20 cellular contexts compared by ENCODE assay signal in the genomic region with DNA sequence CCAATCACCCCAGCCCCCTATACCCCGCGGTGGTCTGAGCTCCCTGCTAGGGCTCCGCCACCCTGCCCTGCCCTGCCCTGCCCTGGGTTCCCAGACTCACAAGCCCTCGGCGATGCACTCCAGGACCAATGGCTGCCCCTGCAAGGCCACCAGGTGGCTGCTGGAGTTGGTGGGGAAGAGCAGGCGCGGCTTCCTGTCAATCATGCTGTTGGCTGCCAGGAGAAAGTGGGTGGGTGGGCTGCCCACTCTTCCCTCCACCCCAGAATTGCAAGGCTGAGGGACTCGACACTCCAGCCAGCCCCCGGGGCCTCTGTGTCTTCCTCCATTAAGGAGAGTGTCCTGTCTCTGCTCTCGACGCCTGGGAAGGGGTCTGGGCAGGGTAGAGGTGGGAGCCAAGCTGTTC. TPM values are rescaled to one million over a fixed set of nuclear protein-coding genes. Genes with fewer than 3 reads are reported as not detected.
"Had no signal": no experiment of that assay in that cellular context is flagged by ENCODE, and none has a peak within 500 bp of the region (broad histone marks: within the 10 kb centered on the region; RNA-seq: fewer than 3 reads in every experiment).

No MANE protein-coding gene starts in this region.

- H3K36me3 ChIP-seq: adrenal gland had no signal

- H3K4me1 ChIP-seq: adrenal gland had no signal

- H3K9me3 ChIP-seq: adrenal gland had no signal

- H3K27ac ChIP-seq: adrenal gland had no signal

- H3K4me3 ChIP-seq: adrenal gland had no signal

- FAIRE-seq: RCC 7860 had no signal

- ATAC-seq: activated CD8-positive, alpha-beta memory T cell treated with anti-CD3 and anti-CD28 coated beads, Interleukin-2, amount 10 ng/mL, durations not matched to agents 7 days and 5 days; activated T-helper 17 cell treated with anti-CD3 and anti-CD28 coated beads, Interleukin-2, amount 50 U/mL, for 72 hours had no signal

- DNase-seq: activated CD4-positive, alpha-beta T cell treated with anti-CD3 and anti-CD28 coated beads for 48 hours; activated CD4-positive, alpha-beta T cell treated with anti-CD3 and anti-CD28 coated beads, Interleukin-2, amount 50 U/mL, for 48 hours; activated CD4-positive, CD25-positive, alpha-beta regulatory T cell treated with anti-CD3 and anti-CD28 coated beads, Interleukin-2, amount 50 U/mL, for 72 hours; activated CD8-positive, alpha-beta memory T cell treated with anti-CD3 and anti-CD28 coated beads, Interleukin-2, amount 10 ng/mL, durations not matched to agents 7 days and 5 days; activated naive CD4-positive, alpha-beta T cell treated with anti-CD3 and anti-CD28 coated beads, Interleukin-2, amount 50 U/mL, for 16 hours; activated naive CD8-positive, alpha-beta T cell treated with anti-CD3 and anti-CD28 coated beads, Interleukin-2, amount 10 ng/mL, durations not matched to agents 7 days and 5 days; activated T-cell treated with anti-CD3 and anti-CD28 coated beads, Interleukin-2, amount 50 U/mL, for 48 hours; adrenal gland; anterior cingulate cortex; caudate nucleus; NCI-H1105 treated with DMSO at 0.1 percent for 48 hours; NCI-H1436 treated with DMSO at 0.1 percent for 48 hours; NCI-H187; NCI-H2081; NCI-H510A treated with DMSO at 0.1 percent for 48 hours; NCI-H69; SHP77 treated with DMSO at 0.1 percent for 48 hours had no signal

RNA-seq across cellular contexts. Expression of a gene that starts 34.2 kb away (rescaled TPM):
- total RNA-seq: activated CD8-positive, alpha-beta memory T cell treated with anti-CD3 and anti-CD28 coated beads, Interleukin-2, amount 10 ng/mL, durations not matched to agents 7 days and 5 days; activated naive CD8-positive, alpha-beta T cell treated with anti-CD3 and anti-CD28 coated beads, Interleukin-2, amount 10 ng/mL, durations not matched to agents 7 days and 5 days; cerebellum had no signal
